Comparison of ENCODE assay signal across 1 cellular context in the genomic region with DNA sequence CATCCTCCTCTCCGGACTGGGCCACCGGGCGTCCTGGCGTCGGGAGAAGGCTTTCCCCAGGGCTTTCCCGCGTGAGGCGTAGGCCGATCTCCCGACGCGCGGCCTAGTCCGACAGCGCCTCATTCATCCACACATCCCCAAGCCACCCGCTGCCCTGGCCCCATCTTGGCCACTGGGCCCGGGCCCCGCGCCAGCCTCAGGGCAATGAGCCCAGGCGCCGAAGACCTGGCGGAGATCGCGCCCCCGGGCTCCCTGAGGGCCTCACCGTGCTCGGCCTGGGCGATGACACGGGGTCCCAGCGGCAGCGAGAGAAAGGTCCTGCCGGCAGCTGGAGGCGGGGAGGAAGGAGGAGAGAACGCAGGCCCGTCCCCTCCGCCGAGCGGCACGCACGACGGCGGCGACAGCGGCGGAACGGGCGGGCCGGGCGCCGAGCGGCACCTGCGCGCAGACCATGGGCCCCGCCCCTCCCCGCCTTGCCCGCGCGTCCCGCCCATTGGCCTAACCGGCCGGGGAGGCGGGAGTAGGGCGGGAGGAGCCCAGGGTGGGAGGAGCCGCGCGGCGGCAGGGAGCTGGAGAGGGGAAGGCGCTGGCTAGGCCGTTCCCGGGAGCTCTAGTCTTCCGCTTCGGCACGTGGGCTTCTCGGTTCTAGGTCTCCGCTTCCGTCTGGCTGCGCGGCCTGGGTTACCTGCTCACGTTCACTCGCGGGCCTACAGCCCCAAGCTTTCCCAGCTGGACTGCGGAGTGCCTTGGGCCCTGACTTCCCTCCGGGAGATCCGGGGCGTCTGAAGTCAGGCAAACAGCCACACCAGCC.
TF ChIP-seq lines count a peak whose summit lies in the region.

OLA1 (minus strand) TSS at position 346 of the 811 bp plus-strand sequence. CDS start 1,717 bp downstream, outside the sequence.

TF ChIP-seq in HepG2, 621 proteins besides CTCF, POLR2A, EP300 and RAD21 (continued from another document and continues in another):
- TF ChIP-seq ZNF800 (CRISPR knock-in tag; IDR thresholded peaks at IDR 0.05) (peak; percentile 85), MAFF (IDR thresholded peaks at IDR 0.05; ENCODE audit: low read depth, low read length) (no peak), HNRNPL (IDR thresholded peaks at IDR 0.05; ENCODE audit: low read depth, low read length) (no peak), ZNF17 (CRISPR knock-in tag; IDR thresholded peaks at IDR 0.05) (no peak; the same call in 1 of the 2 replicates), KDM6A (CRISPR knock-in tag; IDR thresholded peaks at IDR 0.05; ENCODE audit: low read depth) (no peak), TBX3 (IDR thresholded peaks at IDR 0.05; ENCODE audit: borderline replicate concordance) (peak; percentile 28; the same call in 1 of the 2 replicates), HOXA5 (CRISPR knock-in tag; IDR thresholded peaks at IDR 0.05) (peak; percentile 86), ATRX (CRISPR knock-in tag; IDR thresholded peaks at IDR 0.05; ENCODE audit: borderline replicate concordance) (no peak), ZNF775 (CRISPR knock-in tag; IDR thresholded peaks at IDR 0.05; ENCODE audit: borderline replicate concordance) (no peak), CREM (IDR thresholded peaks at IDR 0.05) (no peak; the same call in 1 of the 2 replicates), CREM (CRISPR knock-in tag; IDR thresholded peaks at IDR 0.05) (no peak), STAT6 (CRISPR knock-in tag; IDR thresholded peaks at IDR 0.05; ENCODE audit: borderline replicate concordance) (0 out of 2 replicates have a peak, but pooled peaks have one; percentile 44), BCL6 (CRISPR knock-in tag; IDR thresholded peaks at IDR 0.05) (peak; percentile 34), ZIK1 (CRISPR knock-in tag; IDR thresholded peaks at IDR 0.05; ENCODE audit: borderline replicate concordance, low read depth) (peak; percentile 91; the same call in 1 of the 2 replicates), GMEB2 (CRISPR knock-in tag; IDR thresholded peaks at IDR 0.05; ENCODE audit: low read depth) (peak; percentile 67), ARHGAP35 (CRISPR knock-in tag; IDR thresholded peaks at IDR 0.05; ENCODE audit: borderline replicate concordance) (peak; percentile 75; the same call in 1 of the 2 replicates), GLMP (CRISPR knock-in tag; IDR thresholded peaks at IDR 0.05; ENCODE audit: borderline replicate concordance) (no peak), DNMT1 (CRISPR knock-in tag; IDR thresholded peaks at IDR 0.05) (peak; percentile 86), BORCS8-MEF2B (CRISPR knock-in tag; IDR thresholded peaks at IDR 0.05) (peak; percentile 91), ZNF674 (CRISPR knock-in tag; IDR thresholded peaks at IDR 0.05; ENCODE audit: low read depth) (peak; percentile 96), SOX5 (CRISPR knock-in tag; IDR thresholded peaks at IDR 0.05; ENCODE audit: borderline replicate concordance) (peak; percentile 40; the same call in 1 of the 2 replicates), ZSCAN25 (CRISPR knock-in tag; IDR thresholded peaks at IDR 0.05) (0 out of 2 replicates have a peak, but pooled peaks have one; percentile 38), DR1 (CRISPR knock-in tag; IDR thresholded peaks at IDR 0.05) (peak; percentile 85), CBFB (CRISPR knock-in tag; IDR thresholded peaks at IDR 0.05) (0 out of 2 replicates have a peak, but pooled peaks have one; percentile 25), ZFYVE20 (CRISPR knock-in tag; IDR thresholded peaks at IDR 0.05; ENCODE audit: borderline replicate concordance, low read depth) (no peak; the same call in 1 of the 2 replicates), TARDBP (CRISPR knock-in tag; IDR thresholded peaks at IDR 0.05) (no peak; the same call in 1 of the 2 replicates), FOXP1 (IDR thresholded peaks at IDR 0.05) (no peak), FOXP1 (CRISPR knock-in tag; IDR thresholded peaks at IDR 0.05) (no peak), ZNF652 (CRISPR knock-in tag; IDR thresholded peaks at IDR 0.05; ENCODE audit: borderline replicate concordance, low read depth) (no peak), HDAC6 (IDR thresholded peaks at IDR 0.05; ENCODE audit: low read depth, low read length) (no peak), ZNF263 (CRISPR knock-in tag; IDR thresholded peaks at IDR 0.05) (peak; percentile 68), ZBTB7B (CRISPR knock-in tag; IDR thresholded peaks at IDR 0.05) (peak; percentile 83), TCF12 (IDR thresholded peaks at IDR 0.05) (no peak), TCF12 (CRISPR knock-in tag; IDR thresholded peaks at IDR 0.05) (peak; percentile 63; the same call in 1 of the 2 replicates), ZNF878 (CRISPR knock-in tag; IDR thresholded peaks at IDR 0.05) (peak; percentile 93; the same call in 1 of the 2 replicates), ZBTB21 (CRISPR knock-in tag; IDR thresholded peaks at IDR 0.05) (no peak)
- TF ChIP-seq, protein P1, sequence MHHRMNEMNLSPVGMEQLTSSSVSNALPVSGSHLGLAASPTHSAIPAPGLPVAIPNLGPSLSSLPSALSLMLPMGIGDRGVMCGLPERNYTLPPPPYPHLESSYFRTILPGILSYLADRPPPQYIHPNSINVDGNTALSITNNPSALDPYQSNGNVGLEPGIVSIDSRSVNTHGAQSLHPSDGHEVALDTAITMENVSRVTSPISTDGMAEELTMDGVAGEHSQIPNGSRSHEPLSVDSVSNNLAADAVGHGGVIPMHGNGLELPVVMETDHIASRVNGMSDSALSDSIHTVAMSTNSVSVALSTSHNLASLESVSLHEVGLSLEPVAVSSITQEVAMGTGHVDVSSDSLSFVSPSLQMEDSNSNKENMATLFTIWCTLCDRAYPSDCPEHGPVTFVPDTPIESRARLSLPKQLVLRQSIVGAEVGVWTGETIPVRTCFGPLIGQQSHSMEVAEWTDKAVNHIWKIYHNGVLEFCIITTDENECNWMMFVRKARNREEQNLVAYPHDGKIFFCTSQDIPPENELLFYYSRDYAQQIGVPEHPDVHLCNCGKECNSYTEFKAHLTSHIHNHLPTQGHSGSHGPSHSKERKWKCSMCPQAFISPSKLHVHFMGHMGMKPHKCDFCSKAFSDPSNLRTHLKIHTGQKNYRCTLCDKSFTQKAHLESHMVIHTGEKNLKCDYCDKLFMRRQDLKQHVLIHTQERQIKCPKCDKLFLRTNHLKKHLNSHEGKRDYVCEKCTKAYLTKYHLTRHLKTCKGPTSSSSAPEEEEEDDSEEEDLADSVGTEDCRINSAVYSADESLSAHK (CRISPR knock-in tag; IDR thresholded peaks at IDR 0.05; ENCODE audit: borderline replicate concordance) = 0 out of 2 replicates have a peak, but pooled peaks have one; percentile 88
- TF ChIP-seq, protein P2, sequence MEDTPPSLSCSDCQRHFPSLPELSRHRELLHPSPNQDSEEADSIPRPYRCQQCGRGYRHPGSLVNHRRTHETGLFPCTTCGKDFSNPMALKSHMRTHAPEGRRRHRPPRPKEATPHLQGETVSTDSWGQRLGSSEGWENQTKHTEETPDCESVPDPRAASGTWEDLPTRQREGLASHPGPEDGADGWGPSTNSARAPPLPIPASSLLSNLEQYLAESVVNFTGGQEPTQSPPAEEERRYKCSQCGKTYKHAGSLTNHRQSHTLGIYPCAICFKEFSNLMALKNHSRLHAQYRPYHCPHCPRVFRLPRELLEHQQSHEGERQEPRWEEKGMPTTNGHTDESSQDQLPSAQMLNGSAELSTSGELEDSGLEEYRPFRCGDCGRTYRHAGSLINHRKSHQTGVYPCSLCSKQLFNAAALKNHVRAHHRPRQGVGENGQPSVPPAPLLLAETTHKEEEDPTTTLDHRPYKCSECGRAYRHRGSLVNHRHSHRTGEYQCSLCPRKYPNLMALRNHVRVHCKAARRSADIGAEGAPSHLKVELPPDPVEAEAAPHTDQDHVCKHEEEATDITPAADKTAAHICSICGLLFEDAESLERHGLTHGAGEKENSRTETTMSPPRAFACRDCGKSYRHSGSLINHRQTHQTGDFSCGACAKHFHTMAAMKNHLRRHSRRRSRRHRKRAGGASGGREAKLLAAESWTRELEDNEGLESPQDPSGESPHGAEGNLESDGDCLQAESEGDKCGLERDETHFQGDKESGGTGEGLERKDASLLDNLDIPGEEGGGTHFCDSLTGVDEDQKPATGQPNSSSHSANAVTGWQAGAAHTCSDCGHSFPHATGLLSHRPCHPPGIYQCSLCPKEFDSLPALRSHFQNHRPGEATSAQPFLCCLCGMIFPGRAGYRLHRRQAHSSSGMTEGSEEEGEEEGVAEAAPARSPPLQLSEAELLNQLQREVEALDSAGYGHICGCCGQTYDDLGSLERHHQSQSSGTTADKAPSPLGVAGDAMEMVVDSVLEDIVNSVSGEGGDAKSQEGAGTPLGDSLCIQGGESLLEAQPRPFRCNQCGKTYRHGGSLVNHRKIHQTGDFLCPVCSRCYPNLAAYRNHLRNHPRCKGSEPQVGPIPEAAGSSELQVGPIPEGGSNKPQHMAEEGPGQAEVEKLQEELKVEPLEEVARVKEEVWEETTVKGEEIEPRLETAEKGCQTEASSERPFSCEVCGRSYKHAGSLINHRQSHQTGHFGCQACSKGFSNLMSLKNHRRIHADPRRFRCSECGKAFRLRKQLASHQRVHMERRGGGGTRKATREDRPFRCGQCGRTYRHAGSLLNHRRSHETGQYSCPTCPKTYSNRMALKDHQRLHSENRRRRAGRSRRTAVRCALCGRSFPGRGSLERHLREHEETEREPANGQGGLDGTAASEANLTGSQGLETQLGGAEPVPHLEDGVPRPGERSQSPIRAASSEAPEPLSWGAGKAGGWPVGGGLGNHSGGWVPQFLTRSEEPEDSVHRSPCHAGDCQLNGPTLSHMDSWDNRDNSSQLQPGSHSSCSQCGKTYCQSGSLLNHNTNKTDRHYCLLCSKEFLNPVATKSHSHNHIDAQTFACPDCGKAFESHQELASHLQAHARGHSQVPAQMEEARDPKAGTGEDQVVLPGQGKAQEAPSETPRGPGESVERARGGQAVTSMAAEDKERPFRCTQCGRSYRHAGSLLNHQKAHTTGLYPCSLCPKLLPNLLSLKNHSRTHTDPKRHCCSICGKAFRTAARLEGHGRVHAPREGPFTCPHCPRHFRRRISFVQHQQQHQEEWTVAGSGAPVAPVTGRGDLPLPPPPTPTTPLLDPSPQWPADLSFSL (CRISPR knock-in tag; IDR thresholded peaks at IDR 0.05) = peak; percentile 15; the same call in 1 of the 2 replicates
- TF ChIP-seq, protein P3, sequence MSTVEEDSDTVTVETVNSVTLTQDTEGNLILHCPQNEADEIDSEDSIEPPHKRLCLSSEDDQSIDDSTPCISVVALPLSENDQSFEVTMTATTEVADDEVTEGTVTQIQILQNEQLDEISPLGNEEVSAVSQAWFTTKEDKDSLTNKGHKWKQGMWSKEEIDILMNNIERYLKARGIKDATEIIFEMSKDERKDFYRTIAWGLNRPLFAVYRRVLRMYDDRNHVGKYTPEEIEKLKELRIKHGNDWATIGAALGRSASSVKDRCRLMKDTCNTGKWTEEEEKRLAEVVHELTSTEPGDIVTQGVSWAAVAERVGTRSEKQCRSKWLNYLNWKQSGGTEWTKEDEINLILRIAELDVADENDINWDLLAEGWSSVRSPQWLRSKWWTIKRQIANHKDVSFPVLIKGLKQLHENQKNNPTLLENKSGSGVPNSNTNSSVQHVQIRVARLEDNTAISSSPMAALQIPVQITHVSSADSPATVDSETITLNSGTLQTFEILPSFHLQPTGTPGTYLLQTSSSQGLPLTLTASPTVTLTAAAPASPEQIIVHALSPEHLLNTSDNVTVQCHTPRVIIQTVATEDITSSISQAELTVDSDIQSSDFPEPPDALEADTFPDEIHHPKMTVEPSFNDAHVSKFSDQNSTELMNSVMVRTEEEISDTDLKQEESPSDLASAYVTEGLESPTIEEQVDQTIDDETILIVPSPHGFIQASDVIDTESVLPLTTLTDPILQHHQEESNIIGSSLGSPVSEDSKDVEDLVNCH (CRISPR knock-in tag; IDR thresholded peaks at IDR 0.05) = 0 out of 2 replicates have a peak, but pooled peaks have one; percentile 14
